ENCODE assay signal across 9 cellular contexts in the genomic region with DNA sequence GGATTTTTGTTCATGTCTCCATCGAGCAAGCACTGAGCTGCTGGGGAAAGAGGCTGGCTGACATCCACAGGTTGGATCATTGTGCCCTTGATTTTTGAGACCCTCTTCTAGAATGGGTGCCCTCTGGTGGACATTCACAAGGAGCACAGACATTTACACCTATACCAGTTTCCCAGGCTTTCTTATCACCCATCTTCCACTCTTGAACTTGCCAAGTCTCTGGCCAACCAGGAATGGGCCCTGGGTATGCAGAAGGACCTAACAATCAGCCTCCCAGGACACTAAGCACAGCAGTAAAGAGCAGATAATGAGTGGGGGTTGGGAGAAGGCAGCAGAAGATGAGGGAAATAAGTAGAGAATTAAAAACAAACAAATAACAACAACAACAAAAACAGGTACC. TPM values are rescaled to one million over a fixed set of nuclear protein-coding genes. Genes with fewer than 3 reads are reported as not detected.
DNase-seq lines count a peak whose midpoint lies in the region; FAIRE-seq and TF ChIP-seq lines count a peak whose summit lies in the region.
"Had no signal": no experiment of that assay in that cellular context is flagged by ENCODE, and none has a peak within 500 bp of the region (broad histone marks: within the 10 kb centered on the region; RNA-seq: fewer than 3 reads in every experiment).

No MANE protein-coding gene starts in this region.

- H3K36me3 Mint-ChIP-seq in MCF 10A (ENCODE audit: insufficient read depth, unreplicated experiment): peaks cover under 1% of the 10 kb centered on the region

- no peak overlapping the region for H3K27ac ChIP-seq in keratinocyte (ENCODE audit: control insufficient read depth, insufficient read depth, low read length)

- H3K9me3 Mint-ChIP-seq in MCF 10A (ENCODE audit: unreplicated experiment): no peaks in the 10 kb centered on the region
- H3K9me3 Mint-ChIP-seq: T-helper 1 cell treated with Interleukin-12 subunit alpha and Interleukin-12 subunit beta and Interleukin-4 antibody, amounts not matched to agents 30 μg/mL and 1 μg/mL, for 36 hours had no signal

- peaks cover 2% of the 10 kb centered on the region for H3K4me1 ChIP-seq in keratinocyte (ENCODE audit: control insufficient read depth, extremely low read depth, insufficient read depth, low read length)

- H3K9ac ChIP-seq in keratinocyte (ENCODE audit: control insufficient read depth, extremely low read depth, insufficient read depth, low read length): no peak overlapping the region

- TF ChIP-seq CTCF in MCF 10A (IDR thresholded peaks at IDR 0.05; ENCODE audit: unreplicated experiment) (peak; percentile 70), keratinocyte (optimal IDR thresholded peaks at IDR 0.05 in 1 of 3, IDR thresholded peaks at IDR 0.05 in 1 of 3, conservative IDR thresholded peaks at IDR 0.05 in 1 of 3; ENCODE audit: extremely low read depth in 1 of 3, insufficient read depth in 2 of 3, low read length in 3 of 3) (peak; percentile 67 to 78 (median 69))

- H3K4me2 ChIP-seq in keratinocyte (ENCODE audit: control insufficient read depth, extremely low read depth, insufficient read depth, low read depth, low read length): no peak overlapping the region

- H4K20me1 ChIP-seq in keratinocyte (ENCODE audit: control insufficient read depth, extremely low read depth, insufficient read depth, low read length): no peaks in the 10 kb centered on the region

- POLR2A ChIA-PET in MCF 10A (lab: Yijun Ruan, JAX): no interaction called here

- peaks cover 6% of the 10 kb centered on the region for H3K4me1 Mint-ChIP-seq in MCF 10A (ENCODE audit: insufficient read depth, unreplicated experiment)

- no peaks in the 10 kb centered on the region for H3K9me1 ChIP-seq in keratinocyte (ENCODE audit: control insufficient read depth, extremely low read depth, insufficient read depth, low read length)

- no peak overlapping the region for H3K4me3 Mint-ChIP-seq in MCF 10A (ENCODE audit: unreplicated experiment)
- H3K4me3 Mint-ChIP-seq: T-helper 1 cell treated with Interleukin-12 subunit alpha and Interleukin-12 subunit beta and Interleukin-4 antibody, amounts not matched to agents 30 μg/mL and 1 μg/mL, for 36 hours had no signal

- no peak overlapping the region for H3K27ac Mint-ChIP-seq in MCF 10A (ENCODE audit: low read depth, unreplicated experiment)
- H3K27ac Mint-ChIP-seq: T-helper 1 cell treated with Interleukin-12 subunit alpha and Interleukin-12 subunit beta and Interleukin-4 antibody, amounts not matched to agents 30 μg/mL and 1 μg/mL, for 36 hours had no signal

- no peaks in the 10 kb centered on the region for H3K9me3 ChIP-seq in keratinocyte (ENCODE audit: control insufficient read depth, low read depth, low read length)

- CTCF ChIA-PET in MCF 10A (lab: Yijun Ruan, JAX): interaction anchor here (0.5 to 4.4 kb wide), 13 partner anchors 8 to 1494 kb away, joined by 3 to 34 read pairs (median 4); no protein-coding TSS in a partner anchor

- FAIRE-seq in keratinocyte (lab: Jason Lieb, UNC): peak; percentile 53

- BruUV-seq in MCF 10A (replicated peaks; lab: Mats Ljungman, UMichigan): no TSS peak

- DNase-seq in DMS 273 (lab: John Stamatoyannopoulos, UW; ENCODE audit: unreplicated experiment): peak; percentile 81
- DNase-seq in H4 (ENCODE audit: low spot score): peak; percentile 67
- peak; percentile 68 for DNase-seq in NCI-H1694 (lab: John Stamatoyannopoulos, UW)
- peak; percentile 84 for DNase-seq in SW480 (ENCODE audit: low spot score)
- peak; percentile 79 for DNase-seq in MCF 10A (ENCODE audit: unreplicated experiment)
- DNase-seq in keratinocyte (ENCODE audit: low read depth, low spot score): peak; percentile 23
- peak; percentile 17 to 25 for DNase-seq in stimulated activated CD4-positive, alpha-beta T cell treated with anti-CD3 and anti-CD28 coated beads, Interleukin-4, amount 100 ng/mL, for 48 hours (ENCODE audit: low read depth in 2 of 2)
- DNase-seq in HuH-7.5 (ENCODE audit: low spot score): no peak

- H3K4me3 ChIP-seq in keratinocyte (ENCODE audit: control insufficient read depth in 2 of 3, extremely low read depth in 1 of 3, insufficient read depth in 2 of 3, low read depth in 1 of 3, low read length in 3 of 3): no peak overlapping the region

- intact Hi-C loops in MCF 10A (cut with micrococcal nuclease): loop anchor here (1.0 kb wide), 2 partner anchors 180 to 224 kb away; a partner anchor contains a TSS

- no peaks in the 10 kb centered on the region for H3K36me3 ChIP-seq in keratinocyte (ENCODE audit: control insufficient read depth in 2 of 2, extremely low read depth in 1 of 2, insufficient read depth in 2 of 2, low read length in 2 of 2)

- H3K27me3 ChIP-seq in keratinocyte (ENCODE audit: control insufficient read depth, extremely low read depth, insufficient read depth, low read length): no peaks in the 10 kb centered on the region

- dilution Hi-C loops in keratinocyte (cut with MboI; ENCODE audit: extremely low pct_ligation_motif_present, low sequenced_read_pairs): no loop called here

- no peaks in the 10 kb centered on the region for H3K79me2 ChIP-seq in keratinocyte (ENCODE audit: control insufficient read depth, insufficient read depth, low read length)

- no peak overlapping the region for H2AFZ ChIP-seq in keratinocyte (ENCODE audit: control insufficient read depth, low read length)

- no peaks in the 10 kb centered on the region for H3K27me3 Mint-ChIP-seq in MCF 10A (ENCODE audit: insufficient read depth, unreplicated experiment)

RNA-seq across cellular contexts. Expression of a gene that starts 5.7 kb away (rescaled TPM):
- total RNA-seq in H4 (2014; rRNA removed; shearing (Covaris generic)): 26.5 and 28.2 TPM in 2 replicates
- 21.6 and 25.2 TPM in 2 replicates for total RNA-seq in MCF 10A (2022)
- polyA plus RNA-seq in keratinocyte: 14.9 to 19.4 TPM (median 18.0 TPM) in 3 replicates
- polyA plus RNA-seq in keratinocyte (2011; ENCODE audit: low read depth): 10.5 TPM
- polyA plus RNA-seq in keratinocyte (2011; cell fraction: cytosol; rRNA removed): 11.2 and 15.5 TPM in 2 replicates
- 33.3 and 35.1 TPM in 2 replicates for polyA plus RNA-seq in keratinocyte (2011; cell fraction: nucleus; rRNA removed)
- polyA plus RNA-seq in keratinocyte (2012; ENCODE audit: low replicate concordance): 15.2 and 15.9 TPM in 2 replicates
- polyA minus RNA-seq in keratinocyte: 30.7 to 44.7 TPM (median 41.3 TPM) in 3 replicates
- polyA minus RNA-seq in keratinocyte (2011; cell fraction: cytosol; rRNA and poly(A)+ RNA removed): 19.0 TPM
- 18.5 and 38.6 TPM in 2 replicates for polyA minus RNA-seq in keratinocyte (2011; cell fraction: nucleus; rRNA and poly(A)+ RNA removed)

RNA-seq across cellular contexts. Expression of a gene that starts 22.9 kb away (rescaled TPM):
- total RNA-seq in H4 (2014; rRNA removed; shearing (Covaris generic)): 0.77 TPM in 1 of 2 replicates, not detected in the other
- total RNA-seq in MCF 10A (2022): 1.5 and 2.2 TPM in 2 replicates
- polyA plus RNA-seq in keratinocyte: 0.81 to 3.4 TPM (median 2.1 TPM) in 3 replicates
- 0.60 TPM for polyA plus RNA-seq in keratinocyte (2011; ENCODE audit: low read depth)
- 1.0 and 1.6 TPM in 2 replicates for polyA plus RNA-seq in keratinocyte (2011; cell fraction: cytosol; rRNA removed)
- polyA plus RNA-seq in keratinocyte (2011; cell fraction: nucleus; rRNA removed): 0.50 and 0.69 TPM in 2 replicates
- 0.52 and 2.6 TPM in 2 replicates for polyA plus RNA-seq in keratinocyte (2012; ENCODE audit: low replicate concordance)
- polyA minus RNA-seq in keratinocyte: 0.69 to 4.9 TPM (median 1.5 TPM) in 3 replicates
- polyA minus RNA-seq in keratinocyte (2011; cell fraction: cytosol; rRNA and poly(A)+ RNA removed): 1.3 TPM
- polyA minus RNA-seq in keratinocyte (2011; cell fraction: nucleus; rRNA and poly(A)+ RNA removed): 0.32 and 0.47 TPM in 2 replicates
